Comparison of ENCODE assay signal across 1 cellular context in the genomic region with DNA sequence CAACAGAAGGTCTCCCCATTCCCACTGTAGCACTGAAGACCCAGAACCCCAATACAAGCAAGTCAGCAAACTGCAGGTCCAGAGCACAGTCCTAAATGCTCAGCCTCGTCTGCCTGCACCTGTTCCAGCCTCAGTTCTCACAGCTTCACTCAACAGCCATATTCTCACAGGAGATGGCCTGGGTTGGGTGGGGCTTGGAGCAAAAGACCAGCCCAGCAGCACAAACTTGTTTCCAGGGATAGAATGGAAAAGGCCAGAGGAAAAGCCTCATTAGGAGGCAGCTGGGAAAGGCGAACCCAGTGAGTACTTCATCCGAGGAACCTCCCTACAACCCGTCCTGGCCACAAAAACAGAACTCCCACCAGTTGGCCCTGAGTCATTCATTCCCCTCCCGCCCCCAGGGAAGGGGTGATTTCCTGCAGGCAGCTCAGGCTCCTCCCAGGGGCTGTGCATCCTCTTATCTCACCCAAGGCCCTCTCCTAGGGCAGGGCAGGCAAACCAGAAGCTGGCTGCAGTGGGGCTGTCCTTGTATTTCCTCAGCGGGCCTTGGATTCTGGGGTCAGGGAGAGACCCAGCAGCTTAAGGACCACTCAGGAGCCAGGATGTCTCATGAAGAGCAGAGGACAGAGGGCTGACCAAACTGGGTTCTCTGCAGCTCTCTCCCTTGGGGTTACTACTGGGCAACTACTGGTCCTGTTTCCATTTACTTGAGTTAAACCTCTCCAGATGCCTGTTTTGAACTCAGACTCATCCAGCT.
TF ChIP-seq lines count a peak whose summit lies in the region.

No MANE protein-coding gene starts in this region.

TF ChIP-seq in K562, 482 proteins besides CTCF, POLR2A, EP300 and RAD21 (continues in another document):
- TF ChIP-seq MAFF (IDR thresholded peaks at IDR 0.05; ENCODE audit: low read length) (peak; percentile 46; the same call in 1 of the 2 replicates), ATF4 (CRISPR knock-in tag; IDR thresholded peaks at IDR 0.05) (0 out of 2 replicates have a peak, but pooled peaks have one; percentile 7), SAFB (IDR thresholded peaks at IDR 0.05; ENCODE audit: borderline replicate concordance, low read depth, low read length) (no peak), TFAP4 (CRISPR knock-in tag; IDR thresholded peaks at IDR 0.05; ENCODE audit: borderline replicate concordance) (peak; percentile 73; the same call in 1 of the 2 replicates), E2F4 (CRISPR knock-in tag; IDR thresholded peaks at IDR 0.05; ENCODE audit: low read depth) (no peak), ZNF586 (CRISPR knock-in tag; conservative IDR thresholded peaks at IDR 0.05) (no peak), TBP (optimal IDR thresholded peaks at IDR 0.05; ENCODE audit: low read depth, low read length) (peak; percentile 81), HNRNPUL1 (IDR thresholded peaks at IDR 0.05; ENCODE audit: low read length) (no peak; the same call in 1 of the 2 replicates), RBFOX2 (IDR thresholded peaks at IDR 0.05; ENCODE audit: low read depth, low read length) (peak; percentile 74), GTF2E2 (tag; IDR thresholded peaks at IDR 0.05) (0 out of 2 replicates have a peak, but pooled peaks have one; percentile 24), TAF1 (IDR thresholded peaks at IDR 0.05; ENCODE audit: control insufficient read depth, extremely low read depth, insufficient read depth, low read length, severe bottlenecking) (peak; percentile 60), NFATC3 (IDR thresholded peaks at IDR 0.05) (peak; percentile 87), HDAC2 (IDR thresholded peaks at IDR 0.05) (peak; percentile 87), TCF3 (CRISPR knock-in tag; IDR thresholded peaks at IDR 0.05) (peak; percentile 47; the same call in 1 of the 2 replicates), ZNF445 (CRISPR knock-in tag; IDR thresholded peaks at IDR 0.05; ENCODE audit: low read depth) (no peak), SP2 (IDR thresholded peaks at IDR 0.05; ENCODE audit: extremely low read depth, low read depth, low read length, poor library complexity, severe bottlenecking) (no peak), ARNT (IDR thresholded peaks at IDR 0.05) (0 out of 4 replicates have a peak, but pooled peaks of 1 of the 2 experiments have one; percentile 14), HDAC1 (IDR thresholded peaks at IDR 0.05) (peak in 1 of 2 experiments; percentile 57; a peak in 1 of 4 replicates), ZKSCAN1 (IDR thresholded peaks at IDR 0.05; ENCODE audit: low read depth, low read length) (0 out of 2 replicates have a peak, but pooled peaks have one; percentile 47), NFYB (IDR thresholded peaks at IDR 0.05; ENCODE audit: extremely low read depth, insufficient read length) (no peak), MITF (IDR thresholded peaks at IDR 0.05) (no peak), MTA3 (IDR thresholded peaks at IDR 0.05; ENCODE audit: borderline replicate concordance) (peak; percentile 78), NCOA1 (IDR thresholded peaks at IDR 0.05; ENCODE audit: low read depth) (0 out of 2 replicates have a peak, but pooled peaks have one; percentile 49), ARID2 (IDR thresholded peaks at IDR 0.05) (no peak), NRF1 (conservative IDR thresholded peaks at IDR 0.05 in 1 of 2, IDR thresholded peaks at IDR 0.05 in 1 of 2) (peak; percentile 53 to 61), PATZ1 (CRISPR knock-in tag; IDR thresholded peaks at IDR 0.05; ENCODE audit: borderline replicate concordance) (no peak), BRD9 (IDR thresholded peaks at IDR 0.05; ENCODE audit: low read depth, partially characterized antibody) (peak; percentile 62), SIN3A (IDR thresholded peaks at IDR 0.05; ENCODE audit: borderline replicate concordance in 2 of 2, control insufficient read depth in 1 of 2, low read depth in 2 of 2, low read length in 2 of 2) (no peak), ATF1 (CRISPR knock-in tag; IDR thresholded peaks at IDR 0.05) (no peak), ATF1 (tag; IDR thresholded peaks at IDR 0.05) (peak; percentile 42), MGA (IDR thresholded peaks at IDR 0.05) (peak; percentile 82), FIP1L1 (IDR thresholded peaks at IDR 0.05; ENCODE audit: low read depth, low read length, poor library complexity, severe bottlenecking) (no peak), CTBP1 (IDR thresholded peaks at IDR 0.05; ENCODE audit: borderline replicate concordance) (peak; percentile 92; the same call in 1 of the 2 replicates), GABPA (tag; conservative IDR thresholded peaks at IDR 0.05; ENCODE audit: low read depth) (peak; percentile 55; the same call in 1 of the 2 replicates), MYC (IDR thresholded peaks at IDR 0.05; ENCODE audit: low read depth, low read length) (peak; percentile 55), MYC (CRISPR knock-in tag; IDR thresholded peaks at IDR 0.05; ENCODE audit: borderline replicate concordance, low read depth) (no peak), ATF7 (IDR thresholded peaks at IDR 0.05) (peak; percentile 78)
- TF ChIP-seq, protein P1, sequence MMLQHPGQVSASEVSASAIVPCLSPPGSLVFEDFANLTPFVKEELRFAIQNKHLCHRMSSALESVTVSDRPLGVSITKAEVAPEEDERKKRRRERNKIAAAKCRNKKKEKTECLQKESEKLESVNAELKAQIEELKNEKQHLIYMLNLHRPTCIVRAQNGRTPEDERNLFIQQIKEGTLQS (IDR thresholded peaks at IDR 0.05), result peak; percentile 89
- TF ChIP-seq, protein P1 (CRISPR knock-in tag; conservative IDR thresholded peaks at IDR 0.05), result no peak
